In genomic region chr1:7230121-7230895, GRCh38 we compare ENCODE assay signal across 22 cellular contexts.
DNase-seq lines count a peak whose midpoint lies in the region; ATAC-seq and TF ChIP-seq lines count a peak whose summit lies in the region.
"Had no signal": no experiment of that assay in that cellular context is flagged by ENCODE, and none has a peak within 500 bp of the region (broad histone marks: within the 10 kb centered on the region; RNA-seq: fewer than 3 reads in every experiment).

No MANE protein-coding gene starts in this region.

- intact Hi-C loops in spleen (cut with DNase I; ENCODE audit: low total_unique reads): no loop called here

- H3K4me3 ChIP-seq in endodermal cell (ENCODE audit: low read length): no peak overlapping the region
- H3K4me3 ChIP-seq in spleen: no peak overlapping the region

- no peaks in the 10 kb centered on the region for H3K36me3 Mint-ChIP-seq in endodermal cell (ENCODE audit: low read depth)

- TF ChIP-seq CTCF in endodermal cell (conservative IDR thresholded peaks at IDR 0.05) (no peak), spleen (IDR thresholded peaks at IDR 0.05 in 8 of 11, conservative IDR thresholded peaks at IDR 0.05 in 3 of 11) (no peak)

- H3K4me3 Mint-ChIP-seq in endodermal cell: no peak overlapping the region
- H3K4me3 Mint-ChIP-seq: HFFc6 had no signal

- 86 to 97% methylated on average over 10 to 17 of the region's 17 CpGs for WGBS in endodermal cell (ENCODE audit: insufficient coverage in 1 of 2, insufficient read length in 1 of 2), 2 experiments
- WGBS in spleen, 5 donors: 83 to 94% (median 89%) methylated on average over 13 to 17 of the region's 17 CpGs

- no peaks in the 10 kb centered on the region for H3K9me3 Mint-ChIP-seq in endodermal cell
- H3K9me3 Mint-ChIP-seq: HFFc6 had no signal

- H3K27ac ChIP-seq in endodermal cell (ENCODE audit: low read depth, low read length) (no peak overlapping the region), spleen (no peak overlapping the region)
- H3K27ac ChIP-seq: 22Rv1 had no signal

- no peaks in the 10 kb centered on the region for H3K36me3 ChIP-seq in endodermal cell (ENCODE audit: control insufficient read depth, insufficient read depth, low read length)
- no peaks in the 10 kb centered on the region for H3K36me3 ChIP-seq in spleen

- DNase-seq in NCI-H2171 treated with DMSO at 0.1 percent for 48 hours (lab: John Stamatoyannopoulos, UW): peak; percentile 3
- DNase-seq in NCI-H2171 (lab: John Stamatoyannopoulos, UW): no peak
- DNase-seq in NCI-H82 (lab: John Stamatoyannopoulos, UW): peak; percentile 87
- peak; percentile 25 for DNase-seq in endodermal cell
- peak; percentile 51 for DNase-seq in spleen
- DNase-seq: AML-193, DMS 273 treated with DMSO at 0.1 percent for 48 hours, DND-41, H7, KG1, NCI-H1105 treated with DMSO at 0.1 percent for 48 hours, NCI-H1694, NCI-H2107, NCI-H345, NCI-H69 had no signal

- ATAC-seq in HG03442 (IDR thresholded peaks at IDR 0.05; ENCODE audit: unreplicated experiment) (no peak), HG02610 (IDR thresholded peaks at IDR 0.05; ENCODE audit: unreplicated experiment) (no peak), HG02798 (IDR thresholded peaks at IDR 0.05; ENCODE audit: poor library complexity, unreplicated experiment) (no peak)
- ATAC-seq: HepG2, Right ventricle myocardium inferior had no signal

- H3K4me1 ChIP-seq in endodermal cell (ENCODE audit: control insufficient read depth, insufficient read depth, low read length) (no peaks in the 10 kb centered on the region), spleen (no peaks in the 10 kb centered on the region)

- no peak for TF ChIP-seq POLR2A in spleen (IDR thresholded peaks at IDR 0.05)

- no peak overlapping the region for H3K27ac Mint-ChIP-seq in endodermal cell
- H3K27ac Mint-ChIP-seq: HFFc6 had no signal

- H3K9me3 ChIP-seq in endodermal cell (ENCODE audit: control insufficient read depth, low read length): no peaks in the 10 kb centered on the region
- H3K9me3 ChIP-seq in spleen: no peaks in the 10 kb centered on the region

- H3K4me1 Mint-ChIP-seq in endodermal cell: peaks cover 7% of the 10 kb centered on the region

- H3K27me3 Mint-ChIP-seq in endodermal cell (ENCODE audit: insufficient read depth): no peaks in the 10 kb centered on the region

- no peak overlapping the region for H3K9ac ChIP-seq in endodermal cell (ENCODE audit: extremely low read depth, low read length, poor library complexity, severe bottlenecking)

- no peaks in the 10 kb centered on the region for H3K27me3 ChIP-seq in endodermal cell (ENCODE audit: control insufficient read depth, insufficient read depth, low read length, poor library complexity, severe bottlenecking)
- peaks cover 0 to 11% (median 0%) of the 10 kb centered on the region in 7 donors for H3K27me3 ChIP-seq in spleen (replicated peaks in 1 of 7)
